In the genomic region with DNA sequence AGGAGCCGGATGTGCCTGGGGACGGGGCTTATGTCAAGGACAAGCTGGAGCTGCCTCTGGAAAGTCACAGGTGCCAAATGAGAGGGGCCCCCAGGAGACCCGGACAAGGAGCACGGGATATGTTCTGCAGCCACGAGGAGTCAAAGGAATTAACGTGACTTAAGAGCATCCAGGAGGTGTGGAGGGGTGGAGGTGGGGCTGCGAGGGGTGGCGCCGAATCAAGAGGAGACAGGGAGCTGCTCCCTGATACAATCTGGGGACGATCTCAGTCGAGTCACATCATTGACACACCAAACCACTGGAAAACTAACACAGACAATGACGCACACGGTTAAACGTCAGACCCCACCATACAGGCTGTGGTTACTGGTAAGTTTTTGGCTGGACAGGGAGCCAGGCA, we compare ENCODE assay signal across 1 cellular context.
TF ChIP-seq lines count a peak whose summit lies in the region.

No MANE protein-coding gene starts in this region.

TF ChIP-seq in WTC11, 78 proteins besides CTCF, POLR2A, EP300 and RAD21 (continued from another document):
- TF ChIP-seq TCF7 (CRISPR knock-in tag; IDR thresholded peaks at IDR 0.05; ENCODE audit: low read depth): no peak
TF ChIP-seq in WTC11: peak in this region for 0.
